8 cellular contexts compared by ENCODE assay signal in genomic region chr2:3379647-3380534, GRCh38. TPM values are rescaled to one million over a fixed set of nuclear protein-coding genes. Genes with fewer than 3 reads are reported as not detected.
DNase-seq lines count a peak whose midpoint lies in the region; ATAC-seq and TF ChIP-seq lines count a peak whose summit lies in the region.

TSS of gene TRAPPC12 (plus strand) at chr2:3379694. CDS start at chr2:3387624, 7,930 bp downstream.

- peak within 1 kb of the TSS; percentile 88 for H3K27ac ChIP-seq in KOPT-K1 (ENCODE audit: low read depth, low read length, poor library complexity, severe bottlenecking)
- H3K27ac ChIP-seq in foreskin keratinocyte = peak within 1 kb of the TSS; percentile 65

- H3K36me3 ChIP-seq in KOPT-K1 (ENCODE audit: insufficient read depth, low read length) (peaks cover 24% of the 10 kb centered on the region), neuron (ENCODE audit: insufficient read depth, low read length) (peaks cover 16% of the 10 kb centered on the region)

- H2AFZ ChIP-seq in neuron (ENCODE audit: low read depth, low read length) = peak within 1 kb of the TSS; percentile 41

- H3K27me3 ChIP-seq in foreskin keratinocyte (no peaks in the 10 kb centered on the region), neuron (ENCODE audit: insufficient read depth, low read length) (no peaks in the 10 kb centered on the region)

- H3K9me3 ChIP-seq in KOPT-K1 (ENCODE audit: insufficient read depth, low read length, poor library complexity, severe bottlenecking) (no peaks in the 10 kb centered on the region), neuron (ENCODE audit: low read length) (no peaks in the 10 kb centered on the region)

- ATAC-seq in GM21737 (IDR thresholded peaks at IDR 0.05; ENCODE audit: unreplicated experiment) (peak; percentile 75), foreskin keratinocyte (peak; percentile 78)

- H3K4me1 ChIP-seq in foreskin keratinocyte (peaks cover 3% of the 10 kb centered on the region), neuron (ENCODE audit: insufficient read depth, low read length) (peaks cover 25% of the 10 kb centered on the region)

- peak; percentile 55 for TF ChIP-seq CTCF in foreskin keratinocyte (conservative IDR thresholded peaks at IDR 0.05)
- TF ChIP-seq CTCF in subcutaneous adipose tissue (IDR thresholded peaks at IDR 0.05; ENCODE audit: low read depth) = no peak

- peak within 1 kb of the TSS; percentile 78 for H3K4me3 ChIP-seq in neuron (ENCODE audit: low read length)

- peak; percentile 90 for DNase-seq in ELR (ENCODE audit: low read depth)
- DNase-seq in SIG-M5 (lab: John Stamatoyannopoulos, UW) = peak; percentile 26
- DNase-seq in activated gamma-delta T cell treated with Interleukin-2 at 50 U/mL for 16 hours = peak; percentile 92
- peak; percentile 67 to 83 for DNase-seq in foreskin keratinocyte

RNA-seq across cellular contexts. Expression of gene TRAPPC12, which starts in this region (rescaled TPM):
- total RNA-seq in foreskin keratinocyte = 59.5 and 65.6 TPM in 2 replicates
- polyA plus RNA-seq in foreskin keratinocyte = 54.4 and 58.4 TPM in 2 replicates
- 10 to 100 TPM; 41.3 to 83.6 (median 52.0) TPM for total RNA-seq in subcutaneous adipose tissue

Comparison
In these comparisons a context has a peak if more than half of its experiments do, and no peak if none do; other contexts are left out.
1. Peak in every context shown above with its lines: DNase-seq, ATAC-seq, H3K4me3 ChIP-seq and H3K27ac ChIP-seq.
2. DNase-seq: peak in every context shown above with its lines; median percentile 92 in activated gamma-delta T cell treated with Interleukin-2 at 50 U/mL for 16 hours; 90 in ELR; 75 in foreskin keratinocyte; 26 in SIG-M5.